Comparison of ENCODE assay signal across 10 cellular contexts in genomic region chr18:50973367-50974126, GRCh38. TPM values are rescaled to one million over a fixed set of nuclear protein-coding genes. Genes with fewer than 3 reads are reported as not detected.
DNase-seq lines count a peak whose midpoint lies in the region; ATAC-seq, FAIRE-seq and TF ChIP-seq lines count a peak whose summit lies in the region.
"Had no signal": no experiment of that assay in that cellular context is flagged by ENCODE, and none has a peak within 500 bp of the region (broad histone marks: within the 10 kb centered on the region; RNA-seq: fewer than 3 reads in every experiment).

No MANE protein-coding gene starts in this region.

- H3K36me3 Mint-ChIP-seq in activated T-helper 17 cell treated with anti-CD3 and anti-CD28 coated beads, Interleukin-2, amount 50 U/mL, for 72 hours (ENCODE audit: low read depth), result peaks cover 41% of the 10 kb centered on the region
- peaks cover 30% of the 10 kb centered on the region for H3K36me3 Mint-ChIP-seq in chondrocyte (ENCODE audit: low read depth)
- peaks cover 45% of the 10 kb centered on the region for H3K36me3 Mint-ChIP-seq in stimulated activated memory B cell treated with anti-CD40 and anti-IgM and Interleukin-4, amounts not matched to agents 10 μg/mL and 1 μg/mL and 100 μg/mL, for 72 hours

- peak overlapping the region; percentile 54 for H3K4me3 Mint-ChIP-seq in activated T-helper 17 cell treated with anti-CD3 and anti-CD28 coated beads, Interleukin-2, amount 50 U/mL, for 72 hours
- no peak overlapping the region for H3K4me3 Mint-ChIP-seq in chondrocyte (ENCODE audit: unreplicated experiment)
- H3K4me3 Mint-ChIP-seq in stimulated activated memory B cell treated with anti-CD40 and anti-IgM and Interleukin-4, amounts not matched to agents 10 μg/mL and 1 μg/mL and 100 μg/mL, for 72 hours, result no peak overlapping the region

- peak overlapping the region; percentile 71 for H3K27ac Mint-ChIP-seq in activated T-helper 17 cell treated with anti-CD3 and anti-CD28 coated beads, Interleukin-2, amount 50 U/mL, for 72 hours
- no peak overlapping the region for H3K27ac Mint-ChIP-seq in chondrocyte (ENCODE audit: unreplicated experiment)
- H3K27ac Mint-ChIP-seq in stimulated activated memory B cell treated with anti-CD40 and anti-IgM and Interleukin-4, amounts not matched to agents 10 μg/mL and 1 μg/mL and 100 μg/mL, for 72 hours, result no peak overlapping the region

- H3K4me1 ChIP-seq in GM23248 (ENCODE audit: insufficient read depth), result peaks cover 20% of the 10 kb centered on the region
- H3K4me1 ChIP-seq in keratinocyte (ENCODE audit: control insufficient read depth, extremely low read depth, insufficient read depth, low read length), result peaks cover 21% of the 10 kb centered on the region

- peaks cover 22% of the 10 kb centered on the region for H3F3A ChIP-seq in GM23248 (ENCODE audit: insufficient read depth)

- no peak overlapping the region for H2AFZ ChIP-seq in GM23248
- no peak overlapping the region for H2AFZ ChIP-seq in keratinocyte (ENCODE audit: control insufficient read depth, low read length)

- no peaks in the 10 kb centered on the region for H3K27me3 ChIP-seq in GM23248 (replicated peaks; ENCODE audit: insufficient read depth)
- H3K27me3 ChIP-seq in keratinocyte (ENCODE audit: control insufficient read depth, extremely low read depth, insufficient read depth, low read length), result no peaks in the 10 kb centered on the region

- no peaks in the 10 kb centered on the region for H3K9me1 ChIP-seq in keratinocyte (ENCODE audit: control insufficient read depth, extremely low read depth, insufficient read depth, low read length)

- ATAC-seq in activated T-helper 17 cell treated with anti-CD3 and anti-CD28 coated beads, Interleukin-2, amount 50 U/mL, for 72 hours (replicated peaks), result peak; percentile 94
- ATAC-seq in HG03442 (IDR thresholded peaks at IDR 0.05; ENCODE audit: unreplicated experiment), result no peak
- ATAC-seq in stimulated activated memory B cell treated with anti-CD40 and anti-IgM and Interleukin-4, amounts not matched to agents 10 μg/mL and 1 μg/mL and 100 μg/mL, for 72 hours, result no peak

- H4K20me1 ChIP-seq in GM23248 (ENCODE audit: insufficient read depth) (no peaks in the 10 kb centered on the region), keratinocyte (ENCODE audit: control insufficient read depth, extremely low read depth, insufficient read depth, low read length) (no peaks in the 10 kb centered on the region)

- TF ChIP-seq CTCF in keratinocyte (optimal IDR thresholded peaks at IDR 0.05 in 1 of 3, IDR thresholded peaks at IDR 0.05 in 1 of 3, conservative IDR thresholded peaks at IDR 0.05 in 1 of 3; ENCODE audit: extremely low read depth in 1 of 3, insufficient read depth in 2 of 3, low read length in 3 of 3), result no peak
- no peak for TF ChIP-seq CTCF in chondrocyte (IDR thresholded peaks at IDR 0.05)

- 42 to 50% methylated on average over 4 of the region's 4 CpGs for WGBS in GM23248 (ENCODE audit: low coverage in 1 of 2, low lambda C conversion rate in 2 of 2, missing lambda C conversion rate in 2 of 2), 2 experiments

- H3K9me3 ChIP-seq in GM23248 (ENCODE audit: low read depth) (no peaks in the 10 kb centered on the region), keratinocyte (ENCODE audit: control insufficient read depth, low read depth, low read length) (peaks cover 3% of the 10 kb centered on the region)

- H3K36me3 ChIP-seq in GM23248 (ENCODE audit: low read depth) (peaks cover 11% of the 10 kb centered on the region), keratinocyte (ENCODE audit: control insufficient read depth in 2 of 2, extremely low read depth in 1 of 2, insufficient read depth in 2 of 2, low read length in 2 of 2) (peaks cover 6 to 12% of the 10 kb centered on the region in 2 experiments)

- dilution Hi-C loops in keratinocyte (cut with MboI; ENCODE audit: extremely low pct_ligation_motif_present, low sequenced_read_pairs), result no loop called here

- H3K9ac ChIP-seq in GM23248, result no peak overlapping the region
- no peak overlapping the region for H3K9ac ChIP-seq in keratinocyte (ENCODE audit: control insufficient read depth, extremely low read depth, insufficient read depth, low read length)

- no peaks in the 10 kb centered on the region for H3K9me3 Mint-ChIP-seq in activated T-helper 17 cell treated with anti-CD3 and anti-CD28 coated beads, Interleukin-2, amount 50 U/mL, for 72 hours
- peaks cover 6% of the 10 kb centered on the region for H3K9me3 Mint-ChIP-seq in chondrocyte (ENCODE audit: low read depth)
- peaks cover 16% of the 10 kb centered on the region for H3K9me3 Mint-ChIP-seq in stimulated activated memory B cell treated with anti-CD40 and anti-IgM and Interleukin-4, amounts not matched to agents 10 μg/mL and 1 μg/mL and 100 μg/mL, for 72 hours

- peaks cover 14% of the 10 kb centered on the region for H3K4me1 Mint-ChIP-seq in activated T-helper 17 cell treated with anti-CD3 and anti-CD28 coated beads, Interleukin-2, amount 50 U/mL, for 72 hours
- H3K4me1 Mint-ChIP-seq in chondrocyte (ENCODE audit: low read depth), result peaks cover 17% of the 10 kb centered on the region
- H3K4me1 Mint-ChIP-seq in stimulated activated memory B cell treated with anti-CD40 and anti-IgM and Interleukin-4, amounts not matched to agents 10 μg/mL and 1 μg/mL and 100 μg/mL, for 72 hours, result peaks cover 31% of the 10 kb centered on the region

- no peak overlapping the region for H3K4me3 ChIP-seq in GM23248
- H3K4me3 ChIP-seq in keratinocyte (ENCODE audit: control insufficient read depth in 2 of 3, extremely low read depth in 1 of 3, insufficient read depth in 2 of 3, low read depth in 1 of 3, low read length in 3 of 3), result no peak overlapping the region

- peak; percentile 79 for FAIRE-seq in keratinocyte (lab: Jason Lieb, UNC)

- H3K4me2 ChIP-seq in GM23248 (ENCODE audit: unreplicated experiment) (no peak overlapping the region), keratinocyte (ENCODE audit: control insufficient read depth, extremely low read depth, insufficient read depth, low read depth, low read length) (no peak overlapping the region)

- no peaks in the 10 kb centered on the region for H3K9me2 ChIP-seq in GM23248 (ENCODE audit: insufficient read depth)

- H3K79me2 ChIP-seq in GM23248 (ENCODE audit: insufficient read depth), result peaks cover 30% of the 10 kb centered on the region
- H3K79me2 ChIP-seq in keratinocyte (ENCODE audit: control insufficient read depth, insufficient read depth, low read length), result peaks cover 8% of the 10 kb centered on the region

- no peaks in the 10 kb centered on the region for H3K27me3 Mint-ChIP-seq in activated T-helper 17 cell treated with anti-CD3 and anti-CD28 coated beads, Interleukin-2, amount 50 U/mL, for 72 hours
- no peaks in the 10 kb centered on the region for H3K27me3 Mint-ChIP-seq in chondrocyte (ENCODE audit: low read depth)
- no peaks in the 10 kb centered on the region for H3K27me3 Mint-ChIP-seq in stimulated activated memory B cell treated with anti-CD40 and anti-IgM and Interleukin-4, amounts not matched to agents 10 μg/mL and 1 μg/mL and 100 μg/mL, for 72 hours

- DNase-seq in ACHN (peak; percentile 36), GM23248 (peak; percentile 91), keratinocyte (ENCODE audit: low read depth, low spot score) (peak; percentile 15), chondrocyte (ENCODE audit: low spot score) (no peak), NCI-H1417 (lab: John Stamatoyannopoulos, UW) (no peak)
- DNase-seq: activated CD8-positive, alpha-beta memory T cell treated with anti-CD3 and anti-CD28 coated beads, Interleukin-2, amount 50 U/mL, for 48 hours; NCI-H1436 had no signal

- in situ Hi-C loops in ACHN (cut with HindIII; ENCODE audit: low pct_ligation_motif_present, low pct_unique_long_range_greater_than_20kb, low sequenced_read_pairs), result no loop called here
- in situ Hi-C loops in GM23248 (cut with MboI), result no loop called here

- peak overlapping the region; percentile 20; the same call in 1 of the 2 replicates for H3K27ac ChIP-seq in GM23248
- H3K27ac ChIP-seq in keratinocyte (ENCODE audit: control insufficient read depth, insufficient read depth, low read length), result no peak overlapping the region

RNA-seq across cellular contexts. Expression of gene ELAC1, which starts 5.7 kb away (rescaled TPM):
- 4.8 and 6.2 TPM in 2 replicates for total RNA-seq in GM23248 (2014; rRNA removed; shearing (Covaris generic))
- polyA plus RNA-seq in GM23248 (2016; fragmentation: Nextera tagmentation; extraction: Ambion mirVana), result 12.9 and 13.1 TPM in 2 replicates
- total RNA-seq in activated T-helper 17 cell treated with anti-CD3 and anti-CD28 coated beads, Interleukin-2, amount 50 U/mL, for 72 hours, result 1 to 10 TPM; 1.1 to 3.5 TPM
- 5.9 to 8.3 TPM (median 6.1 TPM) in 3 replicates for polyA plus RNA-seq in keratinocyte
- 4.0 TPM for polyA plus RNA-seq in keratinocyte (2011; ENCODE audit: low read depth)
- 5.1 and 6.9 TPM in 2 replicates for polyA plus RNA-seq in keratinocyte (2011; cell fraction: cytosol; rRNA removed)
- 5.0 and 5.3 TPM in 2 replicates for polyA plus RNA-seq in keratinocyte (2011; cell fraction: nucleus; rRNA removed)
- 3.5 and 7.1 TPM in 2 replicates for polyA plus RNA-seq in keratinocyte (2012; ENCODE audit: low replicate concordance)
- 0.30 to 5.7 TPM (median 3.6 TPM) in 3 replicates for polyA minus RNA-seq in keratinocyte
- 2.3 TPM for polyA minus RNA-seq in keratinocyte (2011; cell fraction: cytosol; rRNA and poly(A)+ RNA removed)
- polyA minus RNA-seq in keratinocyte (2011; cell fraction: nucleus; rRNA and poly(A)+ RNA removed), result 3.3 and 3.6 TPM in 2 replicates
- 6.4 to 9.2 TPM (median 8.4 TPM) in 3 replicates for total RNA-seq in chondrocyte

RNA-seq across cellular contexts. Expression of gene SMAD4, which starts 56.5 kb away (rescaled TPM):
- total RNA-seq in GM23248 (2014; rRNA removed; shearing (Covaris generic)), result 90.4 and 175 TPM in 2 replicates
- polyA plus RNA-seq in GM23248 (2016; fragmentation: Nextera tagmentation; extraction: Ambion mirVana) (37.5 and 39.6 TPM in 2 replicates), keratinocyte (48.1 to 73.6 TPM (median 68.2 TPM) in 3 replicates)
- total RNA-seq in activated T-helper 17 cell treated with anti-CD3 and anti-CD28 coated beads, Interleukin-2, amount 50 U/mL, for 72 hours, result 10 to 100 TPM; 74.5 to 92.3 TPM
- 17.2 TPM for polyA plus RNA-seq in keratinocyte (2011; ENCODE audit: low read depth)
- 28.3 and 58.9 TPM in 2 replicates for polyA plus RNA-seq in keratinocyte (2011; cell fraction: cytosol; rRNA removed)
- 34.6 and 41.5 TPM in 2 replicates for polyA plus RNA-seq in keratinocyte (2011; cell fraction: nucleus; rRNA removed)
- 31.6 and 41.5 TPM in 2 replicates for polyA plus RNA-seq in keratinocyte (2012; ENCODE audit: low replicate concordance)
- polyA minus RNA-seq in keratinocyte, result 70.8 to 110 TPM (median 102 TPM) in 3 replicates
- 15.2 TPM for polyA minus RNA-seq in keratinocyte (2011; cell fraction: cytosol; rRNA and poly(A)+ RNA removed)
- 11.2 and 41.1 TPM in 2 replicates for polyA minus RNA-seq in keratinocyte (2011; cell fraction: nucleus; rRNA and poly(A)+ RNA removed)
- total RNA-seq in chondrocyte, result 106 to 119 TPM (median 113 TPM) in 3 replicates

Comparison
In these comparisons a context has a peak if more than half of its experiments do, and no peak if none do; other contexts are left out.
1. DNase-seq: peak in ACHN (single experiment), GM23248 (single experiment) and keratinocyte (single experiment); none in chondrocyte (single experiment) and NCI-H1417 (0 of 3).